Comparison of ENCODE assay signal across 1 cellular context in the genomic region with DNA sequence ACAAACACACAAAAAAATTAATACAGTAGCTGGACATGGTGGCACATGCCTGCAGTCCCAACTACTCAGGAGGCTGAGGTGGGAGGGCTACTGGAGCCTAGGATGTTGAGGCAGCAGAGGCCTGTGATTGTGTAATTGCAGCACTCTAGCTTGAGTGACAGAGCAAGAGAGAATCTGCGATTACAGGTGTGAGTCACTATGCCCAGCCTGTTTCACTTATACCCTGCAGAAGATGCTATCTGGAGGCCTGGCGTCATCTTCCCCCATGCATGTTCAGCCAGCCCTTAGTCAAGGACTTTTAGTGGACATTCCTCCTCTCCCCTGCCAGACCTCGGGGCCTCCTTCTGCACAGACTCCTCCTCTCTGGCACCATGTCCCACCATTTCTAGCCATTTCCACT.
TF ChIP-seq lines count a peak whose summit lies in the region.

No MANE protein-coding gene starts in this region.

TF ChIP-seq in K562, 482 proteins besides CTCF, POLR2A, EP300 and RAD21 (continued from another document and continues in another):
- TF ChIP-seq THRA (IDR thresholded peaks at IDR 0.05) = no peak
- TF ChIP-seq ESRRA (IDR thresholded peaks at IDR 0.05; ENCODE audit: borderline replicate concordance, low read depth) = peak; percentile 31; the same call in 1 of the 2 replicates
- no peak for TF ChIP-seq CEBPZ (IDR thresholded peaks at IDR 0.05; ENCODE audit: borderline replicate concordance, low read depth, low read length)
- TF ChIP-seq FOSL1 (tag; conservative IDR thresholded peaks at IDR 0.05) = peak; percentile 93
- TF ChIP-seq, protein P1, sequence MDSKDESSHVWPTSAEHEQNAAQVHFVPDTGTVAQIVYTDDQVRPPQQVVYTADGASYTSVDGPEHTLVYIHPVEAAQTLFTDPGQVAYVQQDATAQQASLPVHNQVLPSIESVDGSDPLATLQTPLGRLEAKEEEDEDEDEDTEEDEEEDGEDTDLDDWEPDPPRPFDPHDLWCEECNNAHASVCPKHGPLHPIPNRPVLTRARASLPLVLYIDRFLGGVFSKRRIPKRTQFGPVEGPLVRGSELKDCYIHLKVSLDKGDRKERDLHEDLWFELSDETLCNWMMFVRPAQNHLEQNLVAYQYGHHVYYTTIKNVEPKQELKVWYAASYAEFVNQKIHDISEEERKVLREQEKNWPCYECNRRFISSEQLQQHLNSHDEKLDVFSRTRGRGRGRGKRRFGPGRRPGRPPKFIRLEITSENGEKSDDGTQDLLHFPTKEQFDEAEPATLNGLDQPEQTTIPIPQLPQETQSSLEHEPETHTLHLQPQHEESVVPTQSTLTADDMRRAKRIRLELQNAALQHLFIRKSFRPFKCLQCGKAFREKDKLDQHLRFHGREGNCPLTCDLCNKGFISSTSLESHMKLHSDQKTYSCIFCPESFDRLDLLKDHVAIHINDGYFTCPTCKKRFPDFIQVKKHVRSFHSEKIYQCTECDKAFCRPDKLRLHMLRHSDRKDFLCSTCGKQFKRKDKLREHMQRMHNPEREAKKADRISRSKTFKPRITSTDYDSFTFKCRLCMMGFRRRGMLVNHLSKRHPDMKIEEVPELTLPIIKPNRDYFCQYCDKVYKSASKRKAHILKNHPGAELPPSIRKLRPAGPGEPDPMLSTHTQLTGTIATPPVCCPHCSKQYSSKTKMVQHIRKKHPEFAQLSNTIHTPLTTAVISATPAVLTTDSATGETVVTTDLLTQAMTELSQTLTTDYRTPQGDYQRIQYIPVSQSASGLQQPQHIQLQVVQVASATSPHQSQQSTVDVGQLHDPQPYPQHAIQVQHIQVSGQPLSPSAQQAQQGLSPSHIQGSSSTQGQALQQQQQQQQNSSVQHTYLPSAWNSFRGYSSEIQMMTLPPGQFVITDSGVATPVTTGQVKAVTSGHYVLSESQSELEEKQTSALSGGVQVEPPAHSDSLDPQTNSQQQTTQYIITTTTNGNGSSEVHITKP (IDR thresholded peaks at IDR 0.05; ENCODE audit: partially characterized antibody) = no peak
- no peak for TF ChIP-seq TSC22D4 (tag; IDR thresholded peaks at IDR 0.05)
- TF ChIP-seq CREBBP (IDR thresholded peaks at IDR 0.05; ENCODE audit: low read depth, low read length) = no peak
- TF ChIP-seq CREM (IDR thresholded peaks at IDR 0.05; ENCODE audit: low read depth) = peak; percentile 68
- TF ChIP-seq PBX2 (CRISPR knock-in tag; IDR thresholded peaks at IDR 0.05; ENCODE audit: low read depth) = peak; percentile 64
- peak; percentile 71 for TF ChIP-seq PBX2 (tag; conservative IDR thresholded peaks at IDR 0.05; ENCODE audit: low read depth)
- TF ChIP-seq KDM1A (IDR thresholded peaks at IDR 0.05) = peak in 1 of 2 experiments; percentile 18; a peak in 1 of 4 replicates
- TF ChIP-seq SMARCE1 (IDR thresholded peaks at IDR 0.05) = peak; percentile 76
- TF ChIP-seq ATF7 (IDR thresholded peaks at IDR 0.05) = peak; percentile 70
- TF ChIP-seq, protein P2, sequence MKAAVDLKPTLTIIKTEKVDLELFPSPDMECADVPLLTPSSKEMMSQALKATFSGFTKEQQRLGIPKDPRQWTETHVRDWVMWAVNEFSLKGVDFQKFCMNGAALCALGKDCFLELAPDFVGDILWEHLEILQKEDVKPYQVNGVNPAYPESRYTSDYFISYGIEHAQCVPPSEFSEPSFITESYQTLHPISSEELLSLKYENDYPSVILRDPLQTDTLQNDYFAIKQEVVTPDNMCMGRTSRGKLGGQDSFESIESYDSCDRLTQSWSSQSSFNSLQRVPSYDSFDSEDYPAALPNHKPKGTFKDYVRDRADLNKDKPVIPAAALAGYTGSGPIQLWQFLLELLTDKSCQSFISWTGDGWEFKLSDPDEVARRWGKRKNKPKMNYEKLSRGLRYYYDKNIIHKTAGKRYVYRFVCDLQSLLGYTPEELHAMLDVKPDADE (conservative IDR thresholded peaks at IDR 0.05; ENCODE audit: control insufficient read depth, low read depth, low read length) = no peak
- TF ChIP-seq NR4A1 (CRISPR knock-in tag; IDR thresholded peaks at IDR 0.05) = no peak
- TF ChIP-seq NR4A1 (tag; IDR thresholded peaks at IDR 0.05) = no peak
- peak; percentile 91 for TF ChIP-seq CEBPB (tag; IDR thresholded peaks at IDR 0.05)
- TF ChIP-seq TRIM24 (IDR thresholded peaks at IDR 0.05) = peak in 1 of 2 experiments; percentile 31; a peak in 1 of 4 replicates
- TF ChIP-seq JUND (IDR thresholded peaks at IDR 0.05; ENCODE audit: borderline replicate concordance, low read depth, low read length) = peak; percentile 91
- TF ChIP-seq JUND (tag; IDR thresholded peaks at IDR 0.05; ENCODE audit: borderline replicate concordance, low read depth, low read length) = peak; percentile 85; the same call in 1 of the 3 replicates
- TF ChIP-seq MEIS2 (IDR thresholded peaks at IDR 0.05; ENCODE audit: partially characterized antibody) = peak; percentile 73
- TF ChIP-seq JUN (IDR thresholded peaks at IDR 0.05; ENCODE audit: borderline replicate concordance, low read depth, low read length) = peak; percentile 90
- TF ChIP-seq JUN (CRISPR knock-in tag; IDR thresholded peaks at IDR 0.05; ENCODE audit: borderline replicate concordance) = no peak
- peak; percentile 29; the same call in 1 of the 2 replicates for TF ChIP-seq SMARCC2 (IDR thresholded peaks at IDR 0.05; ENCODE audit: low read depth)
- peak; percentile 84 for TF ChIP-seq CEBPG (CRISPR knock-in tag; IDR thresholded peaks at IDR 0.05)
- TF ChIP-seq CEBPG (tag; conservative IDR thresholded peaks at IDR 0.05 in 1 of 2, IDR thresholded peaks at IDR 0.05 in 1 of 2) = peak; percentile 87 to 91
- peak; percentile 79 for TF ChIP-seq DPF2 (IDR thresholded peaks at IDR 0.05)
- peak; percentile 77 for TF ChIP-seq SMARCA4 (IDR thresholded peaks at IDR 0.05)
- peak; percentile 90 for TF ChIP-seq CTBP1 (IDR thresholded peaks at IDR 0.05; ENCODE audit: borderline replicate concordance)
- TF ChIP-seq SIN3A (IDR thresholded peaks at IDR 0.05; ENCODE audit: borderline replicate concordance in 2 of 2, control insufficient read depth in 1 of 2, low read depth in 2 of 2, low read length in 2 of 2) = no peak
- TF ChIP-seq RCOR1 (IDR thresholded peaks at IDR 0.05; ENCODE audit: borderline replicate concordance in 1 of 2, low read depth in 2 of 2, low read length in 2 of 2) = peak in 1 of 2 experiments; percentile 72; a peak in 1 of 4 replicates
- TF ChIP-seq GATA2 (CRISPR knock-in tag; IDR thresholded peaks at IDR 0.05) = peak; percentile 31; the same call in 1 of the 2 replicates
- TF ChIP-seq FOS (IDR thresholded peaks at IDR 0.05; ENCODE audit: extremely low read depth, insufficient read length) = peak; percentile 24
- no peak for TF ChIP-seq FOXJ2 (tag; IDR thresholded peaks at IDR 0.05)
- TF ChIP-seq, protein P3, sequence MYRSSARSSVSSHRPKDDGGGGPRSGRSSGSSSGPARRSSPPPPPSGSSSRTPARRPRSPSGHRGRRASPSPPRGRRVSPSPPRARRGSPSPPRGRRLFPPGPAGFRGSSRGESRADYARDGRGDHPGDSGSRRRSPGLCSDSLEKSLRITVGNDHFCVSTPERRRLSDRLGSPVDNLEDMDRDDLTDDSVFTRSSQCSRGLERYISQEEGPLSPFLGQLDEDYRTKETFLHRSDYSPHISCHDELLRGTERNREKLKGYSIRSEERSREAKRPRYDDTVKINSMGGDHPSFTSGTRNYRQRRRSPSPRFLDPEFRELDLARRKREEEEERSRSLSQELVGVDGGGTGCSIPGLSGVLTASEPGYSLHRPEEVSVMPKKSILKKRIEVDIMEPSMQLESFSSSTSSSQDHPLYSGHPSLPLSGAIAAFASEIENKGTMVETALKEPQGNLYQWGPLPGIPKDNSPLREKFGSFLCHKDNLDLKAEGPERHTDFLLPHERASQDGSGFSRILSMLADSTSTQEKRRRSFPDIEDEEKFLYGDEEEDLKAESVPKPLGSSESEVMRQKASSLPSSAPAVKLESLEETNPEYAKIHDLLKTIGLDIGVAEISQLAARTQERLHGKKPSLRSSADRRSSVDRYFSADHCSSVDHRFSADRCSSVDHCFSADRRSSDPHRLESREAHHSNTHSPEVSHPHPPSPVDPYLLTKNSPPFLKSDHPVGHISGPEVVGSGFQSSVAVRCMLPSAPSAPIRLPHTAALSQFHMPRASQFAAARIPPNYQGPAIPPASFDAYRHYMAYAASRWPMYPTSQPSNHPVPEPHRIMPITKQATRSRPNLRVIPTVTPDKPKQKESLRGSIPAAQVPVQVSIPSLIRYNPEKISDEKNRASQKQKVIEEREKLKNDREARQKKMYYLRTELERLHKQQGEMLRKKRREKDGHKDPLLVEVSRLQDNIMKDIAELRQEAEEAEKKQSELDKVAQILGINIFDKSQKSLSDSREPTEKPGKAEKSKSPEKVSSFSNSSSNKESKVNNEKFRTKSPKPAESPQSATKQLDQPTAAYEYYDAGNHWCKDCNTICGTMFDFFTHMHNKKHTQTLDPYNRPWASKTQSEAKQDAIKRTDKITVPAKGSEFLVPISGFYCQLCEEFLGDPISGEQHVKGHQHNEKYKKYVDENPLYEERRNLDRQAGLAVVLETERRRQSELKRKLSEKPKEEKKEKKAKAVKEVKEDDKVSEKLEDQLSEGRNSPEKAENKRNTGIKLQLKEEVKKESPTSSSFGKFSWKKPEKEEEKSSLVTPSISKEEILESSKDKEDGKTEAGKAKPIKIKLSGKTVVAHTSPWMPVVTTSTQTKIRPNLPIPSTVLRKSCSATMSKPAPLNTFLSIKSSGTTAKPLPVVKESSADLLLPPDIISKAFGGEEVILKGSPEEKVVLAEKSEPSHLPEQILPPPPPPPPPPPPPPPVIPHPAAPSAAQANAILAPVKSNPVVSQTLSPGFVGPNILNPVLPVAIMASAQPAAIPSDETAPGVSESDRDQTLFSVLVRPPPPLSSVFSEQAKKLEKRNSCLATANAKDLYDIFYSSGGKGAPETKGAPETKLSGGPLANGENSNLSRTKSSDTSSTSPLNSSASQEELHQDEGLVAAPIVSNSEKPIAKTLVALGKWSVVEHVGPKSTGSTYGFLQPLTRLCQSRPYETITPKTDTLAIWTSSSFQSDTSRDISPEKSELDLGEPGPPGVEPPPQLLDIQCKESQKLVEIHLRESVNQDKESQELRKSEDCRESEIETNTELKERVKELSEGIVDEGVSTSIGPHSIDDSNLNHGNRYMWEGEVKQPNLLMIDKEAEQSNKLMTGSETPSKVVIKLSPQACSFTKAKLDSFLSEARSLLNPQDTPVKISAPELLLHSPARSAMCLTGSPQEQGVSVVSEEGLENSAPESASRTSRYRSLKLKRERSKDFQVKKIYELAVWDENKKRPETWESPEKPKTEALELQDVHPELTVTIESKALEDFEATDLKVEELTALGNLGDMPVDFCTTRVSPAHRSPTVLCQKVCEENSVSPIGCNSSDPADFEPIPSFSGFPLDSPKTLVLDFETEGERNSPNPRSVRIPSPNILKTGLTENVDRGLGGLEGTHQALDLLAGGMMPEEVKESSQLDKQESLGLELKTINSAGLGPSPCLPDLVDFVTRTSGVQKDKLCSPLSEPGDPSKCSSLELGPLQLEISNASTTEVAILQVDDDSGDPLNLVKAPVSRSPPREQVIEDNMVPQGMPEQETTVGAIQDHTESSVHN (IDR thresholded peaks at IDR 0.05; ENCODE audit: borderline replicate concordance in 1 of 2, low read depth in 1 of 2) = 0 out of 4 replicates have a peak, but pooled peaks of 1 of the 2 experiments have one; percentile 38
- peak; percentile 85 for TF ChIP-seq ZEB2 (IDR thresholded peaks at IDR 0.05)
- no peak for TF ChIP-seq NONO (IDR thresholded peaks at IDR 0.05; ENCODE audit: low read depth in 2 of 2, low read length in 1 of 2)
- TF ChIP-seq CREB1 (IDR thresholded peaks at IDR 0.05) = no peak
- TF ChIP-seq CREB1 (CRISPR knock-in tag; IDR thresholded peaks at IDR 0.05) = 0 out of 2 replicates have a peak, but pooled peaks have one; percentile 26
